ENCODE assay signal across 1 cellular context in the genomic region with DNA sequence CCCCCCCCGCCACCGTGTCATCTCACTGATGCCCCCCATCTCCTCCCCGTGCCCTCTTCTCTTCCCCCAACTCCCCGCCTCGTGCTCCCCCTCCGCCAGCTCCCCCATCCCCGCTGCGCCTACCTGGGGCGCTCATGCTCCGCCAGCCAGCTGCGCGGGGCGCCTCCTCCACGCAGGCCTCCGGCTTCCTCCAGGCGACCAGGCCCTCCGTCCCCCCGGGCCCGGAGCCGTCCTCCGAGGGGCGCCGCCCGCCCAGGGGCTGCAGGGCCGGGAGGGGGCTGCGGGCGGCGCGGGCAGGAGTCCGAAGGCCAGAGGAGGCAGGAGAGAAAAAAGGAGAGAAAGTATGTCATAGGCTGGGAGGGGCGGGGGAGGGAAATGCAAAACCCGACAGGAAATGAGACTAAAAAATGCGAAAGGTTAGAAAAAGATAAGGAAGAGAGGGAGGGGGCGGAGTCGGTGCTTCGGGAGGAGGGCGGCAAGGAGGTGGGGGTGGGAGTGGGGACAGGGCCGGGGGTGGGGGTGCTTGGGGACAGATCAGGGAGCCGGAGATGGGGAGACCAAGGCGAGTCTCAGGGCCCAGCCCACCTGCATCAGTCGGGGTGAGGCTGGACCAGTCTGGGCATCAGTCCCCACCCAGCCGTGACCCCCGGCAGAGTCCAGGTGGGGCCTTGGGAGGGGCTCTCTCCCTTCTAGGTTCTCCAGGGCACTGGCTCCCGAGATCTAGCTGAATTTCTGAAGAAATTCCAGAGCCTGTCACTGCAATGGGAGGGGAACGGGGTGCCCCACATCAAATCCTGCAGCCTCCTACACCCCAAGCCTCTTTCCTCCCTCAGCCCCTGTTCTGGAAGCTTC.
TF ChIP-seq lines count a peak whose summit lies in the region.

CARD11 (minus strand) TSS at position 324 of the 852 bp plus-strand sequence. CDS start 85,361 bp downstream, outside the sequence.

TF ChIP-seq in IMR-90, 13 proteins besides CTCF, POLR2A, EP300 and RAD21:
- TF ChIP-seq MXI1 (IDR thresholded peaks at IDR 0.05; ENCODE audit: borderline replicate concordance, low read depth, low read length) = no peak
- no peak for TF ChIP-seq CHD1 (IDR thresholded peaks at IDR 0.05; ENCODE audit: low read depth, low read length)
- TF ChIP-seq RCOR1 (IDR thresholded peaks at IDR 0.05; ENCODE audit: insufficient replicate concordance, low read length) = no peak
